Comparison of ENCODE assay signal across 17 cellular contexts in the genomic region with DNA sequence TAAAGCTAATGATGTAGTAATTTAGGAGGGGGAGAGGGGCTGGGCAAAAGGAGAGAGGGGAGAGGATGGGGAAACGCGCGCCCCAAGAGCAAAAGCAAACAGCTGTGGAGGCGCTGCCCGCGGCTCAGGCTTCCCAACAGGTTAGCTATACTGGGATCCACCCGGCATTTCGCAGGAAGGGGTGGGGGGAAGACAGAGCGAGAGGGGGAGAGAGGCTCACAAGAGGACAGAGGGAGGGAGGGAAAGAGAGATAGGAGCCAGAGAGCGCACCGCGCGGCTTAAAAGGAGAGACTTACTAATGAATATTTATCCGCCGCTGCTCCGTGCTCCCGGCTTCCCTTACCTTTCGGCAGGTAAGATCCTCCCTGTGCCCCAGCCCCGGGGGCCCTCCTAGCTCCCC. TPM values are rescaled to one million over a fixed set of nuclear protein-coding genes. Genes with fewer than 3 reads are reported as not detected.
DNase-seq lines count a peak whose midpoint lies in the region; ATAC-seq and TF ChIP-seq lines count a peak whose summit lies in the region.
"Had no signal": no experiment of that assay in that cellular context is flagged by ENCODE, and none has a peak within 500 bp of the region (broad histone marks: within the 10 kb centered on the region; RNA-seq: fewer than 3 reads in every experiment).

No MANE protein-coding gene starts in this region.

- H3K27me3 Mint-ChIP-seq in Calu3 (ENCODE audit: unreplicated experiment) = peaks cover 90% of the 10 kb centered on the region

- peak overlapping the region; percentile 65 for H3K4me3 ChIP-seq in BE2C (ENCODE audit: low read depth, low read length)
- H3K4me3 ChIP-seq: lower lobe of right lung, skin epidermis, uterus had no signal

- no peaks in the 10 kb centered on the region for H3K9me3 ChIP-seq in BE2C
- H3K9me3 ChIP-seq: lower lobe of right lung, uterus had no signal

- BruUV-seq in Calu3 (replicated peaks; lab: Mats Ljungman, UMichigan) = no TSS peak

- no peak overlapping the region for H3K27ac Mint-ChIP-seq in Calu3 (ENCODE audit: unreplicated experiment)
- H3K27ac Mint-ChIP-seq: activated CD4-positive, alpha-beta T cell treated with anti-CD3 and anti-CD28 coated beads, Interleukin-2, amount 10 ng/mL, durations not matched to agents 7 days and 5 days; dendritic cell treated with granulocyte-macrophage colony-stimulating factor and Interleukin-4, amounts not matched to agents 40 ng/mL and 50 ng/mL, for 4 days; nephron progenitor cell; stimulated activated naive CD8-positive, alpha-beta T cell treated with anti-CD3 and anti-CD28 coated beads, Interleukin-15, Interleukin-2, amounts not matched to agents 100 ng/mL and 50 ng/mL, for 24 hours had no signal

- intact Hi-C loops in Calu3 (cut with micrococcal nuclease; ENCODE audit: unreplicated experiment) = no loop called here

- DNase-seq in BE2C = no peak
- DNase-seq in Calu3 = no peak
- peak; percentile 86 for DNase-seq in NCI-H82 (lab: John Stamatoyannopoulos, UW)
- DNase-seq in islet precursor cell = peak; percentile 41
- DNase-seq in globus pallidus (ENCODE audit: low spot score) = no peak
- no peak for DNase-seq in NCI-H1930 (lab: John Stamatoyannopoulos, UW)
- DNase-seq: activated CD4-positive, alpha-beta T cell treated with anti-CD3 and anti-CD28 coated beads, Interleukin-2, amount 10 ng/mL, durations not matched to agents 7 days and 5 days; anterior cingulate cortex; lower lobe of right lung; nephron progenitor cell; RPMI8226; uterus had no signal

- peak overlapping the region; percentile 73 for H3K4me3 Mint-ChIP-seq in Calu3 (ENCODE audit: low read depth, unreplicated experiment)
- H3K4me3 Mint-ChIP-seq: activated CD4-positive, alpha-beta T cell treated with anti-CD3 and anti-CD28 coated beads, Interleukin-2, amount 10 ng/mL, durations not matched to agents 7 days and 5 days; dendritic cell treated with granulocyte-macrophage colony-stimulating factor and Interleukin-4, amounts not matched to agents 40 ng/mL and 50 ng/mL, for 4 days; nephron progenitor cell had no signal

- H3K4me1 Mint-ChIP-seq in Calu3 (ENCODE audit: low read depth, unreplicated experiment) = peaks cover 13% of the 10 kb centered on the region
- H3K4me1 Mint-ChIP-seq: nephron progenitor cell had no signal

- peaks cover 15% of the 10 kb centered on the region for H3K36me3 Mint-ChIP-seq in Calu3 (ENCODE audit: insufficient read depth, unreplicated experiment)

- no peaks in the 10 kb centered on the region for H3K36me3 ChIP-seq in BE2C
- H3K36me3 ChIP-seq: lower lobe of right lung, uterus had no signal

- no peaks in the 10 kb centered on the region for H3K4me1 ChIP-seq in BE2C

- TF ChIP-seq CTCF in BE2C (IDR thresholded peaks at IDR 0.05; ENCODE audit: low read depth, low read length) (no peak), Calu3 (IDR thresholded peaks at IDR 0.05; ENCODE audit: unreplicated experiment) (no peak)

- ATAC-seq in HG03469 (IDR thresholded peaks at IDR 0.05; ENCODE audit: unreplicated experiment) = no peak
- ATAC-seq: lower lobe of right lung had no signal

- no peaks in the 10 kb centered on the region for H3K9me3 Mint-ChIP-seq in Calu3 (ENCODE audit: low read depth, unreplicated experiment)
- H3K9me3 Mint-ChIP-seq: activated CD4-positive, alpha-beta T cell treated with anti-CD3 and anti-CD28 coated beads, Interleukin-2, amount 10 ng/mL, durations not matched to agents 7 days and 5 days; dendritic cell treated with granulocyte-macrophage colony-stimulating factor and Interleukin-4, amounts not matched to agents 40 ng/mL and 50 ng/mL, for 4 days; nephron progenitor cell; stimulated activated naive CD8-positive, alpha-beta T cell treated with anti-CD3 and anti-CD28 coated beads, Interleukin-15, Interleukin-2, amounts not matched to agents 100 ng/mL and 50 ng/mL, for 24 hours had no signal

- CTCF ChIA-PET in Calu3 (lab: Charles Lee) = no interaction called here

- peaks cover 13% of the 10 kb centered on the region for H3K27me3 ChIP-seq in BE2C

RNA-seq across cellular contexts. Expression of gene SIX3, which starts 7.5 kb away (rescaled TPM):
- polyA plus RNA-seq in BE2C (2012; ENCODE audit: insufficient read depth, insufficient read length, low read depth) = 30.4 TPM
- total RNA-seq in Calu3 (2022) = not detected in 2 replicates
- total RNA-seq: activated CD4-positive, alpha-beta T cell treated with anti-CD3 and anti-CD28 coated beads, Interleukin-2, amount 10 ng/mL, durations not matched to agents 7 days and 5 days; LHCN-M2; lower lobe of right lung; uterus had no signal

Comparison
In these comparisons a context has a peak if more than half of its experiments do, and no peak if none do; other contexts are left out.
1. DNase-seq: peak in NCI-H82 (single experiment) and islet precursor cell (single experiment); none in BE2C (single experiment), Calu3 (single experiment), globus pallidus (single experiment) and NCI-H1930 (0 of 2).